11 cellular contexts compared by ENCODE assay signal in genomic region chr1:76871355-76871974, GRCh38. TPM values are rescaled to one million over a fixed set of nuclear protein-coding genes. Genes with fewer than 3 reads are reported as not detected.
A peak's percentile ranks its signal among the peaks of the same experiment; 100 is the strongest.
DNase-seq lines count a peak whose midpoint lies in the region; ATAC-seq and TF ChIP-seq lines count a peak whose summit lies in the region.
"Had no signal": no experiment of that assay in that cellular context is flagged by ENCODE, and none has a peak within 500 bp of the region (broad histone marks: within the 10 kb centered on the region; RNA-seq: fewer than 3 reads in every experiment).

No MANE protein-coding gene starts in this region.

- H3K27me3 Mint-ChIP-seq in type B pancreatic cell, result peaks cover 50% of the 10 kb centered on the region

- no peaks in the 10 kb centered on the region for H3K4me1 Mint-ChIP-seq in type B pancreatic cell (ENCODE audit: unreplicated experiment)

- H3K27ac Mint-ChIP-seq in type B pancreatic cell, result no peak overlapping the region
- H3K27ac Mint-ChIP-seq: activated CD8-positive, alpha-beta T cell treated with anti-CD3 and anti-CD28 coated beads for 36 hours had no signal

- DNase-seq in SIG-M5 treated with dmso at 0.1 percent for 504 hours (lab: John Stamatoyannopoulos, UW; ENCODE audit: unreplicated experiment) (peak; percentile 59), SIG-M5 (lab: John Stamatoyannopoulos, UW) (no peak), type B pancreatic cell (ENCODE audit: extremely low spot score, unreplicated experiment) (no peak), ureter (ENCODE audit: low spot score) (no peak), NCI-H1417 treated with DMSO at 0.1 percent for 48 hours (lab: John Stamatoyannopoulos, UW) (no peak)
- no peak for DNase-seq in effector CD4-positive, alpha-beta T cell
- DNase-seq: activated CD8-positive, alpha-beta T cell treated with anti-CD3 and anti-CD28 coated beads for 36 hours; amygdala had no signal

- H3K4me3 Mint-ChIP-seq in type B pancreatic cell, result peak overlapping the region; percentile 47
- H3K4me3 Mint-ChIP-seq: activated CD8-positive, alpha-beta T cell treated with anti-CD3 and anti-CD28 coated beads for 36 hours had no signal

- H3K36me3 Mint-ChIP-seq in type B pancreatic cell, result peaks cover 33% of the 10 kb centered on the region

- no peak for TF ChIP-seq CTCF in type B pancreatic cell (conservative IDR thresholded peaks at IDR 0.05)

- H3K9me3 Mint-ChIP-seq in type B pancreatic cell, result no peaks in the 10 kb centered on the region
- H3K9me3 Mint-ChIP-seq: activated CD8-positive, alpha-beta T cell treated with anti-CD3 and anti-CD28 coated beads for 36 hours had no signal

- peak; percentile 85 for ATAC-seq in HG02759 (IDR thresholded peaks at IDR 0.05; ENCODE audit: unreplicated experiment)
- peak; percentile 98 for ATAC-seq in HG03520 (IDR thresholded peaks at IDR 0.05; ENCODE audit: unreplicated experiment)
- ATAC-seq: A549; activated CD8-positive, alpha-beta T cell treated with anti-CD3 and anti-CD28 coated beads for 36 hours had no signal

RNA-seq across cellular contexts. Expression of gene ST6GALNAC5, which starts 4.2 kb away (rescaled TPM):
- 21.1 and 36.6 TPM in 2 replicates for total RNA-seq in type B pancreatic cell (ENCODE audit: low replicate concordance)
- total RNA-seq in ureter, result 1.1 TPM
- total RNA-seq: activated CD8-positive, alpha-beta T cell treated with anti-CD3 and anti-CD28 coated beads for 36 hours had no signal

Comparison
In these comparisons a context has a peak if more than half of its experiments do, and no peak if none do; other contexts are left out.
1. RNA of gene ST6GALNAC5, which starts 4.2 kb away (total RNA-seq): 21.1 to 36.6 TPM in type B pancreatic cell; 1.1 TPM in ureter (single experiment); every median in the first group is over 10 times any median in the second.